In the genomic region with DNA sequence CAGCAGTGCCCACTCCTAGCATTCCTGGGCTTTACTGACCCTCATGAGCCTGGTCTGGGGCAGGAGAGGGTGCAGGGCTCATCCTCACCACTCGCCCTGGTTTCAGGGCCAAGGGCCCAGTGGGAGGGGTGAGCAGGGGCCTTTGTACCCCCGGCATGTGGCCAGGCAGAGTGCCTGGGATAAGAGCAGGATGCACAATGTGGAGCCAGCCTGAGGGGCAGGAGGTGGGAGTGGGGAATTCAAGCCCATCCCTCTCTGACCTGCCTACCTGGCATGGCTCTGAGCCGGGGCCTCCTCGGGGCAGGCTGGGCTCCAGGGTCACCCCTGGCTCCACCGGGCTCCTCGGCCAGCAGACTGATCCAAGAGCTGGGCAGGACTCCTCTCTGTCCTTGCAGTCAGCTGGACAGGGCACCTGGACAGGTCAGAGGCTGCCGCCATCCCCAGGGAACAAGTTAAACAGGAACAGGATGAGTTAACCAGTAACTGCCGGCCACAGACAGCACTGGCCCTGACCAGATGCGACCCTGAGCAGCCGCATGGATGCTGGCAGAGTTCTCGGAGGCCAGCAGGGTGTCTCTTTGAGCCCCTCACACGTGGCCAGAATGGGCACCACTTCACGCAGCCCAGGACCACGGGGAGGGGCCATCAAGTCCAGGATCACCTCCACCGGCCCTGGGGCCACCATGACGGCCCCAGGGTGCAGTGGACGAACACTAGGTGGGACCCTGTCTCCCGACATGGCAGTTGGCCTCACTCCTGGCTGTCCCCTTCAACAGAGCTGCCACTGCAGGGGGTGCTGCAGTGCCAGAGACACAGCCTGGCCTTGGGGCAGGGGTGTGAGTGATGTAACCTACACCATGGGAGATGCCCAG, we compare ENCODE assay signal across 25 cellular contexts. TPM values are rescaled to one million over a fixed set of nuclear protein-coding genes. Genes with fewer than 3 reads are reported as not detected.
A peak's percentile ranks its signal among the peaks of the same experiment; 100 is the strongest.
DNase-seq lines count a peak whose midpoint lies in the region; ATAC-seq, FAIRE-seq and TF ChIP-seq lines count a peak whose summit lies in the region.
"Had no signal": no experiment of that assay in that cellular context is flagged by ENCODE, and none has a peak within 500 bp of the region (broad histone marks: within the 10 kb centered on the region; RNA-seq: fewer than 3 reads in every experiment).

No MANE protein-coding gene starts in this region.

- no peak for TF ChIP-seq RAD21 in H1 (IDR thresholded peaks at IDR 0.05 in 1 of 2, conservative IDR thresholded peaks at IDR 0.05 in 1 of 2; ENCODE audit: low read depth in 2 of 2, low read length in 2 of 2)

- TF ChIP-seq EP300 in H1 (IDR thresholded peaks at IDR 0.05; ENCODE audit: borderline replicate concordance in 1 of 2, low read depth in 2 of 2, low read length in 2 of 2) = no peak

- H3K23me2 ChIP-seq in H1 (ENCODE audit: low read depth, low read length) = peaks cover 3% of the 10 kb centered on the region; the same call in 1 of the 2 replicates

- peaks cover 19% of the 10 kb centered on the region for H3K4me1 Mint-ChIP-seq in activated CD4-positive, alpha-beta memory T cell treated with anti-CD3 and anti-CD28 coated beads for 36 hours (ENCODE audit: low read depth)

- no peaks in the 10 kb centered on the region for H3K36me3 Mint-ChIP-seq in activated CD4-positive, alpha-beta memory T cell treated with anti-CD3 and anti-CD28 coated beads for 36 hours
- H3K36me3 Mint-ChIP-seq: activated naive CD4-positive, alpha-beta T cell treated with anti-CD3 and anti-CD28 coated beads, Interleukin-2, amount 50 U/mL, for 72 hours; mesothelial cell of epicardium had no signal

- intact Hi-C loops in prostate gland (cut with DNase I) = loop anchor here (5.0 kb wide), 2 partner anchors 37 to 97 kb away; partner anchors contain the start of gene RNH1
- intact Hi-C loops in activated CD4-positive, alpha-beta memory T cell treated with anti-CD3 and anti-CD28 coated beads for 36 hours (cut with micrococcal nuclease) = loop anchor here (10.0 kb wide), 1 partner anchor 385 kb away; the partner anchor contains the start of genes CEND1 and SLC25A22

- no peak for FAIRE-seq in H1 (lab: Jason Lieb, UNC)
- FAIRE-seq: G401.6 had no signal

- H3K27ac Mint-ChIP-seq in activated CD4-positive, alpha-beta memory T cell treated with anti-CD3 and anti-CD28 coated beads for 36 hours = no peak overlapping the region
- H3K27ac Mint-ChIP-seq: activated CD4-positive, alpha-beta T cell treated with anti-CD3 and anti-CD28 coated beads, Interleukin-2, amount 10 ng/mL, durations not matched to agents 7 days and 5 days; activated naive CD4-positive, alpha-beta T cell treated with anti-CD3 and anti-CD28 coated beads, Interleukin-2, amount 50 U/mL, for 72 hours; dendritic cell treated with granulocyte-macrophage colony-stimulating factor and Interleukin-4, amounts not matched to agents 40 ng/mL and 50 ng/mL, for 4 days; mesothelial cell of epicardium; stimulated activated naive CD8-positive, alpha-beta T cell treated with anti-CD3 and anti-CD28 coated beads, Interleukin-15, Interleukin-2, amounts not matched to agents 100 ng/mL and 50 ng/mL, for 24 hours; T-helper 2 cell treated with Interferon-gamma antibody and Interleukin-4, amounts not matched to agents 5 μg/mL and 100 μg/mL, for 36 hours had no signal

- H3K9ac ChIP-seq in H1 (replicated peaks in 1 of 4; ENCODE audit: extremely low read depth in 1 of 4, low read depth in 3 of 4, low read length in 3 of 4) (no peak overlapping the region), mesenchymal stem cell (ENCODE audit: low read length) (no peak overlapping the region)

- H3K56ac ChIP-seq in H1 (replicated peaks; ENCODE audit: insufficient read length, low read depth, low read length) = no peak overlapping the region

- no peak overlapping the region for H4K91ac ChIP-seq in H1 (replicated peaks; ENCODE audit: insufficient read length, low read length)
- no peak overlapping the region for H4K91ac ChIP-seq in mesenchymal stem cell (ENCODE audit: low read length)

- H4K20me1 ChIP-seq in H1 (replicated peaks in 1 of 2; ENCODE audit: control insufficient read depth in 1 of 2, insufficient read depth in 2 of 2, low read length in 2 of 2) = peaks cover 14 to 21% of the 10 kb centered on the region in 2 experiments

- H2BK120ac ChIP-seq in H1 (replicated peaks; ENCODE audit: low read depth, low read length) (no peak overlapping the region), mesenchymal stem cell (ENCODE audit: low read depth, low read length) (peak overlapping the region; percentile 21)

- POLR2A ChIA-PET in H1 (lab: Charles Lee; ENCODE audit: partially characterized antibody) = interaction anchor here (0.9 to 4.7 kb wide), 4 partner anchors 13 to 41 kb away, joined by 3 to 30 read pairs (median 4); partner anchors contain the start of genes B4GALNT4 and PTDSS2
- POLR2A ChIA-PET in GM10248 (lab: Yijun Ruan, JAX) = no interaction called here
- POLR2A ChIA-PET in activated CD4-positive, alpha-beta memory T cell treated with anti-CD3 and anti-CD28 coated beads for 36 hours (lab: Charles Lee) = no interaction called here

- no peaks in the 10 kb centered on the region for H3K9me3 Mint-ChIP-seq in activated CD4-positive, alpha-beta memory T cell treated with anti-CD3 and anti-CD28 coated beads for 36 hours
- H3K9me3 Mint-ChIP-seq: activated CD4-positive, alpha-beta T cell treated with anti-CD3 and anti-CD28 coated beads, Interleukin-2, amount 10 ng/mL, durations not matched to agents 7 days and 5 days; activated naive CD4-positive, alpha-beta T cell treated with anti-CD3 and anti-CD28 coated beads, Interleukin-2, amount 50 U/mL, for 72 hours; CD4-positive, alpha-beta memory T cell; dendritic cell treated with granulocyte-macrophage colony-stimulating factor and Interleukin-4, amounts not matched to agents 40 ng/mL and 50 ng/mL, for 4 days; mesothelial cell of epicardium; naive thymus-derived CD4-positive, alpha-beta T cell; stimulated activated naive CD8-positive, alpha-beta T cell treated with anti-CD3 and anti-CD28 coated beads, Interleukin-15, Interleukin-2, amounts not matched to agents 100 ng/mL and 50 ng/mL, for 24 hours; T-helper 2 cell treated with Interferon-gamma antibody and Interleukin-4, amounts not matched to agents 5 μg/mL and 100 μg/mL, for 36 hours had no signal

- H2BK15ac ChIP-seq in H1 (ENCODE audit: low read length) (no peak overlapping the region), mesenchymal stem cell (ENCODE audit: low read depth, poor library complexity, severe bottlenecking) (no peak overlapping the region)

- H2AFZ ChIP-seq in H1 (ENCODE audit: low read length) (no peak overlapping the region), mesenchymal stem cell (ENCODE audit: low read depth, low read length) (no peak overlapping the region)

- H2BK12ac ChIP-seq in H1 (ENCODE audit: low read depth, low read length) (no peak overlapping the region; the same call in 1 of the 2 replicates), mesenchymal stem cell (ENCODE audit: low read length in 2 of 2) (peak overlapping the region; percentile 12 to 70)

- H3K9me3 ChIP-seq in H1 (ENCODE audit: insufficient read depth in 2 of 2, low read depth in 1 of 2, low read length in 1 of 2) (no peaks in the 10 kb centered on the region), mesenchymal stem cell (ENCODE audit: control insufficient read depth, low read length) (no peaks in the 10 kb centered on the region), prostate gland (no peaks in the 10 kb centered on the region)
- H3K9me3 ChIP-seq: ascending aorta, right atrium auricular region had no signal

- in situ Hi-C loops in ACHN (cut with HindIII; ENCODE audit: low pct_ligation_motif_present, low pct_unique_long_range_greater_than_20kb, low sequenced_read_pairs) = no loop called here

- H3K4me3 ChIP-seq in H1 (ENCODE audit: extremely low read depth in 1 of 4, insufficient read depth in 2 of 4, low read depth in 3 of 4, low read length in 4 of 4) (no peak overlapping the region), mesenchymal stem cell (ENCODE audit: insufficient read depth in 1 of 2, low read depth in 1 of 2, low read length in 2 of 2) (no peak overlapping the region), prostate gland (no peak overlapping the region)
- H3K4me3 ChIP-seq: ascending aorta, right atrium auricular region had no signal

- H3K36me3 ChIP-seq in H1 (ENCODE audit: control insufficient read depth in 2 of 4, insufficient read depth in 4 of 4, low read length in 3 of 4) (no peaks in the 10 kb centered on the region), mesenchymal stem cell (ENCODE audit: control insufficient read depth in 1 of 2, insufficient read depth in 2 of 2, low read depth in 1 of 2, low read length in 2 of 2) (peaks cover 0 to 11% of the 10 kb centered on the region in 2 experiments), prostate gland (no peaks in the 10 kb centered on the region)
- H3K36me3 ChIP-seq: ascending aorta, right atrium auricular region had no signal

- H3K27ac ChIP-seq in H1 (ENCODE audit: low read depth, low read length) = no peak overlapping the region
- H3K27ac ChIP-seq in mesenchymal stem cell (ENCODE audit: low read length, poor library complexity, severe bottlenecking) = peak overlapping the region; percentile 31
- no peak overlapping the region for H3K27ac ChIP-seq in prostate gland
- H3K27ac ChIP-seq: ascending aorta, right atrium auricular region had no signal

- H3K79me2 ChIP-seq in H1 (ENCODE audit: control insufficient read depth in 1 of 2, insufficient read depth in 2 of 2, low read length in 2 of 2) = peaks cover 0 to 11% of the 10 kb centered on the region in 2 experiments; a peak in 1 of 4 replicates

- no peak for TF ChIP-seq CTCF in H1 (IDR thresholded peaks at IDR 0.05; ENCODE audit: control extremely low read depth in 1 of 3, insufficient read depth in 1 of 3, low read depth in 1 of 3, low read length in 3 of 3)
- TF ChIP-seq CTCF in prostate gland (IDR thresholded peaks at IDR 0.05) = no peak
- no peak for TF ChIP-seq CTCF in GM10248 (IDR thresholded peaks at IDR 0.05; ENCODE audit: control extremely low read depth, extremely low read depth, low read depth, missing control alignments)

- DNase-seq in ACHN = peak; percentile 47
- DNase-seq in HT-29 (ENCODE audit: low spot score) = peak; percentile 48
- peak in 1 of 2 experiments; percentile 51 for DNase-seq in H1 (ENCODE audit: low read depth in 1 of 2, low spot score in 2 of 2)
- DNase-seq in mesenchymal stem cell = no peak
- no peak for DNase-seq in prostate gland (ENCODE audit: low spot score)
- DNase-seq in GM10248 (ENCODE audit: extremely low spot score) = no peak
- no peak for DNase-seq in activated CD4-positive, alpha-beta memory T cell treated with anti-CD3 and anti-CD28 coated beads for 36 hours
- DNase-seq: activated CD4-positive, alpha-beta T cell treated with anti-CD3 and anti-CD28 coated beads, Interleukin-2, amount 10 ng/mL, durations not matched to agents 7 days and 5 days; central memory CD4-positive, alpha-beta T cell; GOT3; NCI-H1105; NCI-H2029; NCI-H69 had no signal

- H3K4me2 ChIP-seq in H1 (ENCODE audit: insufficient read depth in 1 of 2, low read depth in 2 of 2, low read length in 2 of 2) (no peak overlapping the region), mesenchymal stem cell (ENCODE audit: low read length, poor library complexity, severe bottlenecking) (peak overlapping the region; percentile 20)

- H3K18ac ChIP-seq in H1 (ENCODE audit: extremely low read depth, low read length) (no peak overlapping the region), mesenchymal stem cell (ENCODE audit: low read depth in 1 of 2, low read length in 2 of 2) (no peak overlapping the region)

- no peak overlapping the region for H2AK5ac ChIP-seq in H1 (ENCODE audit: low read depth, low read length)
- peak overlapping the region; percentile 60 for H2AK5ac ChIP-seq in mesenchymal stem cell (ENCODE audit: low read length, severe bottlenecking)

- H4K8ac ChIP-seq in H1 (ENCODE audit: extremely low read depth, insufficient read depth, low read length) (peak overlapping the region; percentile 51; the same call in 1 of the 2 replicates), mesenchymal stem cell (ENCODE audit: low read length) (no peak overlapping the region)

- TF ChIP-seq POLR2A in H1 (IDR thresholded peaks at IDR 0.05; ENCODE audit: control extremely low read depth in 1 of 2, low read depth in 2 of 2, low read length in 2 of 2) (no peak), prostate gland (IDR thresholded peaks at IDR 0.05) (no peak)

- H3K27me3 ChIP-seq in H1 (replicated peaks in 1 of 4; ENCODE audit: control insufficient read depth in 3 of 4, extremely low read depth in 1 of 4, insufficient read depth in 3 of 4, low read length in 3 of 4) (peaks cover 0 to 5% (median 0%) of the 10 kb centered on the region in 4 experiments; a peak in 2 of 7 replicates), mesenchymal stem cell (ENCODE audit: control insufficient read depth in 1 of 2, insufficient read depth in 1 of 2, low read length in 2 of 2) (peaks cover 0 to 12% of the 10 kb centered on the region in 2 experiments), prostate gland (replicated peaks; ENCODE audit: insufficient read depth) (no peaks in the 10 kb centered on the region)
- H3K27me3 ChIP-seq: ascending aorta, right atrium auricular region had no signal

- WGBS in H1 (ENCODE audit: extremely low coverage in 1 of 2, insufficient coverage in 1 of 2, insufficient read length in 1 of 2, insufficient replicate concordance in 2 of 2, low coverage in 1 of 2, low lambda C conversion rate in 2 of 2, missing lambda C conversion rate in 1 of 2), 2 experiments = 88% methylated on average over 18 of the region's 18 CpGs; no CpG with 5 or more reads in 1 of the 2 experiments
- WGBS in mesenchymal stem cell = 80% methylated on average over 18 of the region's 18 CpGs
- 64% methylated on average over 18 of the region's 18 CpGs for WGBS in prostate gland

- H3K23ac ChIP-seq in H1 (ENCODE audit: insufficient read length) (no peak overlapping the region), mesenchymal stem cell (ENCODE audit: low read length in 2 of 2) (no peak overlapping the region)

- CTCF ChIA-PET in H1 (lab: Charles Lee; ENCODE audit: partially characterized antibody) = interaction anchor here (0.6 to 2.4 kb wide), 4 partner anchors 13 to 109 kb away, joined by 3 to 7 read pairs (median 3); partner anchors contain the start of gene ANO9
- CTCF ChIA-PET in GM10248 (lab: Yijun Ruan, JAX) = interaction anchor here (0.7 to 1.1 kb wide), 4 partner anchors 13 to 38 kb away, joined by 3 to 4 read pairs (median 3); no protein-coding TSS in a partner anchor
- CTCF ChIA-PET in activated CD4-positive, alpha-beta memory T cell treated with anti-CD3 and anti-CD28 coated beads for 36 hours (lab: Charles Lee) = interaction anchor here (6.5 kb wide), 1 partner anchor 39 kb away, joined by 49 read pairs; the partner anchor contains the start of gene PTDSS2

- peaks cover 0 to 17% (median 7%) of the 10 kb centered on the region in 4 experiments; a peak in 5 of 7 replicates for H3K4me1 ChIP-seq in H1 (replicated peaks in 1 of 4; ENCODE audit: control insufficient read depth in 3 of 4, insufficient read depth in 4 of 4, low read length in 3 of 4)
- H3K4me1 ChIP-seq in mesenchymal stem cell (ENCODE audit: control insufficient read depth, insufficient read depth, low read depth, low read length) = peaks cover 70% of the 10 kb centered on the region
- H3K4me1 ChIP-seq in prostate gland (replicated peaks) = peaks cover 9% of the 10 kb centered on the region

- no peak for ATAC-seq in HG03439 (IDR thresholded peaks at IDR 0.05; ENCODE audit: unreplicated experiment)
- ATAC-seq: activated naive CD4-positive, alpha-beta T cell treated with anti-CD3 and anti-CD28 coated beads, Interleukin-2, amount 50 U/mL, for 72 hours; naive thymus-derived CD4-positive, alpha-beta T cell had no signal

- H3K79me1 ChIP-seq in H1 (ENCODE audit: low read depth, low read length) (peaks cover 2% of the 10 kb centered on the region), mesenchymal stem cell (replicated peaks; ENCODE audit: low read length, poor library complexity, severe bottlenecking) (peaks cover 4% of the 10 kb centered on the region)

- H3K4me3 Mint-ChIP-seq in activated CD4-positive, alpha-beta memory T cell treated with anti-CD3 and anti-CD28 coated beads for 36 hours = no peak overlapping the region
- H3K4me3 Mint-ChIP-seq: activated CD4-positive, alpha-beta T cell treated with anti-CD3 and anti-CD28 coated beads, Interleukin-2, amount 10 ng/mL, durations not matched to agents 7 days and 5 days; dendritic cell treated with granulocyte-macrophage colony-stimulating factor and Interleukin-4, amounts not matched to agents 40 ng/mL and 50 ng/mL, for 4 days; mesothelial cell of epicardium; naive thymus-derived CD4-positive, alpha-beta T cell; stimulated activated naive CD8-positive, alpha-beta T cell treated with anti-CD3 and anti-CD28 coated beads, Interleukin-15, Interleukin-2, amounts not matched to agents 100 ng/mL and 50 ng/mL, for 24 hours; T-helper 2 cell treated with Interferon-gamma antibody and Interleukin-4, amounts not matched to agents 5 μg/mL and 100 μg/mL, for 36 hours had no signal

- H3K27me3 Mint-ChIP-seq in activated CD4-positive, alpha-beta memory T cell treated with anti-CD3 and anti-CD28 coated beads for 36 hours = no peaks in the 10 kb centered on the region
- H3K27me3 Mint-ChIP-seq: activated CD4-positive, alpha-beta T cell treated with anti-CD3 and anti-CD28 coated beads, Interleukin-2, amount 10 ng/mL, durations not matched to agents 7 days and 5 days; CD4-positive, alpha-beta memory T cell; dendritic cell treated with granulocyte-macrophage colony-stimulating factor and Interleukin-4, amounts not matched to agents 40 ng/mL and 50 ng/mL, for 4 days; naive thymus-derived CD4-positive, alpha-beta T cell; stimulated activated naive CD8-positive, alpha-beta T cell treated with anti-CD3 and anti-CD28 coated beads, Interleukin-15, Interleukin-2, amounts not matched to agents 100 ng/mL and 50 ng/mL, for 24 hours had no signal

- H3K14ac ChIP-seq in H1 (ENCODE audit: insufficient read length) (no peak overlapping the region), mesenchymal stem cell (ENCODE audit: low read length in 2 of 2) (peak overlapping the region in 1 of 2 experiments; percentile 44)

- no peak overlapping the region for H4K5ac ChIP-seq in H1 (ENCODE audit: insufficient read length, low read depth, low read length)

- H2BK5ac ChIP-seq in H1 (ENCODE audit: low read depth, low read length) (no peak overlapping the region), mesenchymal stem cell (ENCODE audit: low read depth, low read length, poor library complexity, severe bottlenecking) (no peak overlapping the region)

- H2BK20ac ChIP-seq in H1 (ENCODE audit: low read length) = no peak overlapping the region

- H3K4ac ChIP-seq in H1 (replicated peaks; ENCODE audit: insufficient read length, low read depth, low read length) (no peak overlapping the region), mesenchymal stem cell (ENCODE audit: low read depth in 1 of 2, low read length in 2 of 2) (no peak overlapping the region)

RNA-seq across cellular contexts. Expression of gene SIGIRR, which starts 5.0 kb away (rescaled TPM):
- 295 and 312 TPM in 2 replicates for total RNA-seq in HT-29 (2014; rRNA removed; shearing (Covaris generic))
- 66.3 and 68.9 TPM in 2 replicates for total RNA-seq in H1 (2021; fragmentation: NEBNext Ultra II Directional; extraction: Animal tissue kit (Norgen Biotek cat#: 25700))
- 55.2 and 94.2 TPM in 2 replicates for polyA plus RNA-seq in H1 (2011; rRNA removed)
- 57.0 TPM for polyA plus RNA-seq in H1 (2011; cell fraction: cytosol; rRNA removed)
- 133 TPM for polyA plus RNA-seq in H1 (2011; cell fraction: nucleus; rRNA removed)
- 35.4 to 56.4 TPM (median 48.3 TPM) in 4 replicates for polyA plus RNA-seq in H1 (2012, experiment 1 of 2)
- polyA plus RNA-seq in H1 (2012, experiment 2 of 2) = 55.4 TPM
- 51.9 TPM for polyA plus RNA-seq in H1 (2013, experiment 1 of 2)
- 52.5 TPM for polyA plus RNA-seq in H1 (2013, experiment 2 of 2)
- 13.0 and 16.6 TPM in 2 replicates for polyA minus RNA-seq in H1 (2011; rRNA and poly(A)+ RNA removed)
- 26.2 TPM for polyA minus RNA-seq in H1 (2011; cell fraction: cytosol; rRNA and poly(A)+ RNA removed)
- 24.8 TPM for polyA minus RNA-seq in H1 (2011; cell fraction: nucleus; rRNA and poly(A)+ RNA removed)
- 36.5 TPM for polyA plus RNA-seq in mesenchymal stem cell (2013, experiment 1 of 2)
- polyA plus RNA-seq in mesenchymal stem cell (2013, experiment 2 of 2) = 37.3 TPM
- 10 to 100 TPM; 40.4 to 75.6 TPM for total RNA-seq in prostate gland
- 10 to 100 TPM; 55.0 to 57.2 TPM for total RNA-seq in activated CD4-positive, alpha-beta memory T cell treated with anti-CD3 and anti-CD28 coated beads for 36 hours

RNA-seq across cellular contexts. Expression of gene PKP3, which starts 15.8 kb away (rescaled TPM):
- total RNA-seq in HT-29 (2014; rRNA removed; shearing (Covaris generic)) = 284 and 306 TPM in 2 replicates
- total RNA-seq in H1 (2021; fragmentation: NEBNext Ultra II Directional; extraction: Animal tissue kit (Norgen Biotek cat#: 25700)) = 28.5 and 28.7 TPM in 2 replicates
- polyA plus RNA-seq in H1 (2011; rRNA removed) = 16.7 and 28.0 TPM in 2 replicates
- 25.0 TPM for polyA plus RNA-seq in H1 (2011; cell fraction: cytosol; rRNA removed)
- polyA plus RNA-seq in H1 (2011; cell fraction: nucleus; rRNA removed) = 35.4 TPM
- 10.9 to 22.0 TPM (median 18.8 TPM) in 4 replicates for polyA plus RNA-seq in H1 (2012, experiment 1 of 2)
- polyA plus RNA-seq in H1 (2012, experiment 2 of 2) = 14.5 TPM
- polyA plus RNA-seq in H1 (2013, experiment 1 of 2) = 11.0 TPM
- 12.3 TPM for polyA plus RNA-seq in H1 (2013, experiment 2 of 2)
- polyA minus RNA-seq in H1 (2011; rRNA and poly(A)+ RNA removed) = 11.3 and 13.9 TPM in 2 replicates
- polyA minus RNA-seq in H1 (2011; cell fraction: cytosol; rRNA and poly(A)+ RNA removed) = 33.5 TPM
- 11.1 TPM for polyA minus RNA-seq in H1 (2011; cell fraction: nucleus; rRNA and poly(A)+ RNA removed)
- polyA plus RNA-seq in mesenchymal stem cell (2013, experiment 1 of 2) = 2.0 TPM
- polyA plus RNA-seq in mesenchymal stem cell (2013, experiment 2 of 2) = 1.4 TPM
- total RNA-seq in prostate gland = 10 to 100 TPM; 58.6 to 88.4 TPM
- under 1 TPM in 1 of 2 experiments, not detected in 1; 0.40 TPM for total RNA-seq in activated CD4-positive, alpha-beta memory T cell treated with anti-CD3 and anti-CD28 coated beads for 36 hours
- total RNA-seq: activated CD4-positive, alpha-beta T cell treated with anti-CD3 and anti-CD28 coated beads, Interleukin-2, amount 10 ng/mL, durations not matched to agents 7 days and 5 days; ascending aorta; CD4-positive, alpha-beta memory T cell; naive thymus-derived CD4-positive, alpha-beta T cell had no signal
- polyA plus RNA-seq: naive thymus-derived CD4-positive, alpha-beta T cell had no signal

RNA-seq across cellular contexts. Expression of gene ANO9, which starts 32.0 kb away (rescaled TPM):
- total RNA-seq in HT-29 (2014; rRNA removed; shearing (Covaris generic)) = 63.7 and 94.0 TPM in 2 replicates
- 18.0 and 20.0 TPM in 2 replicates for total RNA-seq in H1 (2021; fragmentation: NEBNext Ultra II Directional; extraction: Animal tissue kit (Norgen Biotek cat#: 25700))
- 20.7 and 24.6 TPM in 2 replicates for polyA plus RNA-seq in H1 (2011; rRNA removed)
- polyA plus RNA-seq in H1 (2011; cell fraction: cytosol; rRNA removed) = 19.7 TPM
- 185 TPM for polyA plus RNA-seq in H1 (2011; cell fraction: nucleus; rRNA removed)
- 20.7 to 42.8 TPM (median 32.2 TPM) in 4 replicates for polyA plus RNA-seq in H1 (2012, experiment 1 of 2)
- polyA plus RNA-seq in H1 (2012, experiment 2 of 2) = 11.9 TPM
- 14.6 TPM for polyA plus RNA-seq in H1 (2013, experiment 1 of 2)
- 13.7 TPM for polyA plus RNA-seq in H1 (2013, experiment 2 of 2)
- 5.2 and 7.0 TPM in 2 replicates for polyA minus RNA-seq in H1 (2011; rRNA and poly(A)+ RNA removed)
- polyA minus RNA-seq in H1 (2011; cell fraction: cytosol; rRNA and poly(A)+ RNA removed) = 5.6 TPM
- polyA minus RNA-seq in H1 (2011; cell fraction: nucleus; rRNA and poly(A)+ RNA removed) = 19.3 TPM
- not detected for polyA plus RNA-seq in mesenchymal stem cell (2013, experiment 1 of 2)
- 0.01 TPM for polyA plus RNA-seq in mesenchymal stem cell (2013, experiment 2 of 2)
- 1 to 10 TPM; 8.4 to 9.1 TPM for total RNA-seq in prostate gland
- 10 to 100 TPM; 41.7 to 45.6 TPM for total RNA-seq in activated CD4-positive, alpha-beta memory T cell treated with anti-CD3 and anti-CD28 coated beads for 36 hours
- total RNA-seq: osteocyte had no signal

RNA-seq across cellular contexts. Expression of gene PTDSS2, which starts 40.2 kb away (rescaled TPM):
- total RNA-seq in HT-29 (2014; rRNA removed; shearing (Covaris generic)) = 56.6 and 63.4 TPM in 2 replicates
- 48.7 and 52.4 TPM in 2 replicates for total RNA-seq in H1 (2021; fragmentation: NEBNext Ultra II Directional; extraction: Animal tissue kit (Norgen Biotek cat#: 25700))
- 68.2 and 108 TPM in 2 replicates for polyA plus RNA-seq in H1 (2011; rRNA removed)
- 69.7 TPM for polyA plus RNA-seq in H1 (2011; cell fraction: cytosol; rRNA removed)
- polyA plus RNA-seq in H1 (2011; cell fraction: nucleus; rRNA removed) = 197 TPM
- 33.3 to 60.1 TPM (median 54.3 TPM) in 4 replicates for polyA plus RNA-seq in H1 (2012, experiment 1 of 2)
- polyA plus RNA-seq in H1 (2012, experiment 2 of 2) = 51.9 TPM
- polyA plus RNA-seq in H1 (2013, experiment 1 of 2) = 42.4 TPM
- 39.1 TPM for polyA plus RNA-seq in H1 (2013, experiment 2 of 2)
- 49.6 and 57.3 TPM in 2 replicates for polyA minus RNA-seq in H1 (2011; rRNA and poly(A)+ RNA removed)
- 38.8 TPM for polyA minus RNA-seq in H1 (2011; cell fraction: cytosol; rRNA and poly(A)+ RNA removed)
- polyA minus RNA-seq in H1 (2011; cell fraction: nucleus; rRNA and poly(A)+ RNA removed) = 51.9 TPM
- polyA plus RNA-seq in mesenchymal stem cell (2013, experiment 1 of 2) = 25.0 TPM
- 26.7 TPM for polyA plus RNA-seq in mesenchymal stem cell (2013, experiment 2 of 2)
- total RNA-seq in prostate gland = 10 to 100 TPM; 46.3 to 50.3 TPM
- total RNA-seq in activated CD4-positive, alpha-beta memory T cell treated with anti-CD3 and anti-CD28 coated beads for 36 hours = 10 to 100 TPM; 15.0 to 16.7 TPM

RNA-seq across cellular contexts. Expression of gene B4GALNT4, which starts 40.5 kb away (rescaled TPM):
- total RNA-seq in HT-29 (2014; rRNA removed; shearing (Covaris generic)) = not detected in 2 replicates
- 76.3 and 89.0 TPM in 2 replicates for total RNA-seq in H1 (2021; fragmentation: NEBNext Ultra II Directional; extraction: Animal tissue kit (Norgen Biotek cat#: 25700))
- 40.9 and 69.4 TPM in 2 replicates for polyA plus RNA-seq in H1 (2011; rRNA removed)
- 62.2 TPM for polyA plus RNA-seq in H1 (2011; cell fraction: cytosol; rRNA removed)
- 329 TPM for polyA plus RNA-seq in H1 (2011; cell fraction: nucleus; rRNA removed)
- polyA plus RNA-seq in H1 (2012, experiment 1 of 2) = 55.4 to 118 TPM (median 90.1 TPM) in 4 replicates
- 69.9 TPM for polyA plus RNA-seq in H1 (2012, experiment 2 of 2)
- polyA plus RNA-seq in H1 (2013, experiment 1 of 2) = 55.2 TPM
- 48.0 TPM for polyA plus RNA-seq in H1 (2013, experiment 2 of 2)
- 6.4 and 7.0 TPM in 2 replicates for polyA minus RNA-seq in H1 (2011; rRNA and poly(A)+ RNA removed)
- polyA minus RNA-seq in H1 (2011; cell fraction: cytosol; rRNA and poly(A)+ RNA removed) = 19.7 TPM
- polyA minus RNA-seq in H1 (2011; cell fraction: nucleus; rRNA and poly(A)+ RNA removed) = 37.0 TPM
- polyA plus RNA-seq in mesenchymal stem cell (2013, experiment 1 of 2) = 17.0 TPM
- 15.3 TPM for polyA plus RNA-seq in mesenchymal stem cell (2013, experiment 2 of 2)
- total RNA-seq in prostate gland = 10 to 100 TPM in 1 of 2 donors, 1 to 10 TPM in 1; 5.8 to 14.2 TPM
- total RNA-seq in activated CD4-positive, alpha-beta memory T cell treated with anti-CD3 and anti-CD28 coated beads for 36 hours = 1 to 10 TPM; 2.1 to 4.0 TPM
- total RNA-seq: ascending aorta had no signal
- polyA plus RNA-seq: CD4-positive, alpha-beta memory T cell had no signal

Comparison
In these comparisons a context has a peak if more than half of its experiments do, and no peak if none do; other contexts are left out.
1. DNase-seq: peak in ACHN (single experiment) and HT-29 (single experiment); none in mesenchymal stem cell (single experiment), prostate gland (single experiment), GM10248 (single experiment) and activated CD4-positive, alpha-beta memory T cell treated with anti-CD3 and anti-CD28 coated beads for 36 hours (single experiment).
2. RNA of gene PKP3, which starts 15.8 kb away (total RNA-seq): 284 to 306 TPM in HT-29, 58.6 to 88.4 TPM in prostate gland and 28.5 to 28.7 TPM in H1; 0.40 TPM in activated CD4-positive, alpha-beta memory T cell treated with anti-CD3 and anti-CD28 coated beads for 36 hours; every median in the first group is over 10 times any median in the second.